In genomic region chr2:16508061-16508851, GRCh38 we compare ENCODE assay signal across 9 cellular contexts.
DNase-seq lines count a peak whose midpoint lies in the region; ATAC-seq, FAIRE-seq and TF ChIP-seq lines count a peak whose summit lies in the region.
"Had no signal": no experiment of that assay in that cellular context is flagged by ENCODE, and none has a peak within 500 bp of the region (broad histone marks: within the 10 kb centered on the region; RNA-seq: fewer than 3 reads in every experiment).

No MANE protein-coding gene starts in this region.

- H3K4me3 Mint-ChIP-seq in stimulated activated memory B cell treated with anti-CD40 and anti-IgM and Interleukin-4, amounts not matched to agents 10 μg/mL and 1 μg/mL and 100 μg/mL, for 72 hours = no peak overlapping the region

- no peak overlapping the region for H3K4me3 ChIP-seq in AG04449 (ENCODE audit: low read depth, low read length)
- H3K4me3 ChIP-seq in GM12875 (ENCODE audit: low read depth, low read length) = no peak overlapping the region
- H3K4me3 ChIP-seq in H1 (ENCODE audit: extremely low read depth in 1 of 4, insufficient read depth in 2 of 4, low read depth in 3 of 4, low read length in 4 of 4) = peak overlapping the region; percentile 36 to 61 (median 39)
- peak overlapping the region; percentile 26 for H3K4me3 ChIP-seq in mesodermal cell (ENCODE audit: extremely low read depth, insufficient read depth, low read length, poor library complexity, severe bottlenecking)

- no peaks in the 10 kb centered on the region for H3K36me3 ChIP-seq in H1 (ENCODE audit: control insufficient read depth in 2 of 4, insufficient read depth in 4 of 4, low read length in 3 of 4)
- H3K36me3 ChIP-seq in mesodermal cell (ENCODE audit: control insufficient read depth, insufficient read depth, low read length) = no peaks in the 10 kb centered on the region

- no peaks in the 10 kb centered on the region for H3K9me3 ChIP-seq in H1 (ENCODE audit: insufficient read depth in 2 of 2, low read depth in 1 of 2, low read length in 1 of 2)
- no peaks in the 10 kb centered on the region for H3K9me3 ChIP-seq in mesodermal cell (ENCODE audit: control insufficient read depth, low read length)

- peaks cover 7% of the 10 kb centered on the region; the same call in 1 of the 2 replicates for H3K23me2 ChIP-seq in H1 (ENCODE audit: low read depth, low read length)

- DNase-seq in AG04449 (ENCODE audit: low read depth, low spot score) = no peak
- DNase-seq in NCI-H748 treated with DMSO at 0.1 percent for 48 hours (lab: John Stamatoyannopoulos, UW) = peak; percentile 14
- DNase-seq in H1 (ENCODE audit: low read depth in 1 of 2, low spot score in 2 of 2) = peak; percentile 27 to 82
- DNase-seq in NCI-H2029 (lab: John Stamatoyannopoulos, UW) = no peak

- H3K79me2 ChIP-seq in H1 (ENCODE audit: control insufficient read depth in 1 of 2, insufficient read depth in 2 of 2, low read length in 2 of 2) = no peaks in the 10 kb centered on the region

- no peak for ATAC-seq in HG02678 (IDR thresholded peaks at IDR 0.05; ENCODE audit: unreplicated experiment)
- no peak for ATAC-seq in stimulated activated memory B cell treated with anti-CD40 and anti-IgM and Interleukin-4, amounts not matched to agents 10 μg/mL and 1 μg/mL and 100 μg/mL, for 72 hours

- no peak overlapping the region for H3K14ac ChIP-seq in H1 (ENCODE audit: insufficient read length)

- H4K20me1 ChIP-seq in H1 (replicated peaks in 1 of 2; ENCODE audit: control insufficient read depth in 1 of 2, insufficient read depth in 2 of 2, low read length in 2 of 2) = no peaks in the 10 kb centered on the region

- no peak overlapping the region for H4K5ac ChIP-seq in H1 (ENCODE audit: insufficient read length, low read depth, low read length)

- H3K27me3 Mint-ChIP-seq in stimulated activated memory B cell treated with anti-CD40 and anti-IgM and Interleukin-4, amounts not matched to agents 10 μg/mL and 1 μg/mL and 100 μg/mL, for 72 hours = peaks cover 61% of the 10 kb centered on the region

- H3K4ac ChIP-seq in H1 (replicated peaks; ENCODE audit: insufficient read length, low read depth, low read length) = no peak overlapping the region

- peak overlapping the region; percentile 78; the same call in 1 of the 2 replicates for H2BK12ac ChIP-seq in H1 (ENCODE audit: low read depth, low read length)

- H2BK5ac ChIP-seq in H1 (ENCODE audit: low read depth, low read length) = no peak overlapping the region

- no peak for FAIRE-seq in H1 (lab: Jason Lieb, UNC)
- FAIRE-seq: endometrium had no signal

- POLR2A ChIA-PET in AG04449 (lab: Yijun Ruan, JAX) (no interaction called here), H1 (lab: Charles Lee; ENCODE audit: partially characterized antibody) (interaction anchor here (0.6 to 1.5 kb wide), 2 partner anchors 7 to 895 kb away, joined by 4 read pairs; no protein-coding TSS in a partner anchor)

- H4K91ac ChIP-seq in H1 (replicated peaks; ENCODE audit: insufficient read length, low read length) = no peak overlapping the region

- 24% methylated on average over 18 of the region's 57 CpGs; no CpG with 5 or more reads in 1 of the 2 experiments for WGBS in H1 (ENCODE audit: extremely low coverage in 1 of 2, insufficient coverage in 1 of 2, insufficient read length in 1 of 2, insufficient replicate concordance in 2 of 2, low coverage in 1 of 2, low lambda C conversion rate in 2 of 2, missing lambda C conversion rate in 1 of 2), 2 experiments
- WGBS in mesodermal cell (ENCODE audit: insufficient coverage in 2 of 2), 2 experiments = 7 to 15% methylated on average over 29 to 55 of the region's 57 CpGs

- H3K4me2 ChIP-seq in H1 (ENCODE audit: insufficient read depth in 1 of 2, low read depth in 2 of 2, low read length in 2 of 2) = peak overlapping the region; percentile 60 to 67

- no peaks in the 10 kb centered on the region for H3K79me1 ChIP-seq in H1 (ENCODE audit: low read depth, low read length)

- H3K4me1 Mint-ChIP-seq in stimulated activated memory B cell treated with anti-CD40 and anti-IgM and Interleukin-4, amounts not matched to agents 10 μg/mL and 1 μg/mL and 100 μg/mL, for 72 hours = no peaks in the 10 kb centered on the region

- peaks cover 0 to 7% (median 6%) of the 10 kb centered on the region in 4 experiments; a peak in 4 of 7 replicates for H3K4me1 ChIP-seq in H1 (replicated peaks in 1 of 4; ENCODE audit: control insufficient read depth in 3 of 4, insufficient read depth in 4 of 4, low read length in 3 of 4)
- H3K4me1 ChIP-seq in mesodermal cell (ENCODE audit: control insufficient read depth, insufficient read depth, low read length, poor library complexity, severe bottlenecking) = no peaks in the 10 kb centered on the region

- H2BK15ac ChIP-seq in H1 (ENCODE audit: low read length) = no peak overlapping the region; the same call in 1 of the 2 replicates

- CTCF ChIA-PET in AG04449 (lab: Yijun Ruan, JAX) = no interaction called here
- CTCF ChIA-PET in H1 (lab: Charles Lee; ENCODE audit: partially characterized antibody) = interaction anchor here (0.6 to 5.1 kb wide), 53 partner anchors 8 to 872 kb away, joined by 3 to 31 read pairs (median 4); partner anchors contain the start of gene MYCN

- no peak overlapping the region for H3K23ac ChIP-seq in H1 (ENCODE audit: insufficient read length)

- H3K27ac Mint-ChIP-seq in stimulated activated memory B cell treated with anti-CD40 and anti-IgM and Interleukin-4, amounts not matched to agents 10 μg/mL and 1 μg/mL and 100 μg/mL, for 72 hours = no peak overlapping the region

- peak overlapping the region; percentile 43; the same call in 1 of the 2 replicates for H3K18ac ChIP-seq in H1 (ENCODE audit: extremely low read depth, low read length)

- peak in 1 of 2 experiments; percentile 48; a peak in 1 of 3 replicates for TF ChIP-seq EP300 in H1 (IDR thresholded peaks at IDR 0.05; ENCODE audit: borderline replicate concordance in 1 of 2, low read depth in 2 of 2, low read length in 2 of 2)

- no peak overlapping the region for H2BK20ac ChIP-seq in H1 (ENCODE audit: low read length)

- H2BK120ac ChIP-seq in H1 (replicated peaks; ENCODE audit: low read depth, low read length) = no peak overlapping the region

- H3K27me3 ChIP-seq in H1 (replicated peaks in 1 of 4; ENCODE audit: control insufficient read depth in 3 of 4, extremely low read depth in 1 of 4, insufficient read depth in 3 of 4, low read length in 3 of 4) = peaks cover 0 to 4% (median 0%) of the 10 kb centered on the region in 4 experiments; a peak in 2 of 7 replicates

- H2AK5ac ChIP-seq in H1 (ENCODE audit: low read depth, low read length) = no peak overlapping the region

- peak; percentile 42 for TF ChIP-seq CTCF in AG04449 (IDR thresholded peaks at IDR 0.05; ENCODE audit: insufficient read depth, low read length, missing control alignments)
- TF ChIP-seq CTCF in GM12875 (IDR thresholded peaks at IDR 0.05; ENCODE audit: borderline replicate concordance, insufficient read depth, low read depth, low read length) = peak; percentile 43
- peak; percentile 77 to 82 (median 82) for TF ChIP-seq CTCF in H1 (IDR thresholded peaks at IDR 0.05; ENCODE audit: control extremely low read depth in 1 of 3, insufficient read depth in 1 of 3, low read depth in 1 of 3, low read length in 3 of 3)

- peak overlapping the region; percentile 83 for H4K8ac ChIP-seq in H1 (ENCODE audit: extremely low read depth, insufficient read depth, low read length)

- H3K36me3 Mint-ChIP-seq in stimulated activated memory B cell treated with anti-CD40 and anti-IgM and Interleukin-4, amounts not matched to agents 10 μg/mL and 1 μg/mL and 100 μg/mL, for 72 hours = no peaks in the 10 kb centered on the region

- H3K27ac ChIP-seq in H1 (ENCODE audit: low read depth, low read length) = no peak overlapping the region
- no peak overlapping the region for H3K27ac ChIP-seq in mesodermal cell (ENCODE audit: low read depth, low read length, severe bottlenecking)

- no peaks in the 10 kb centered on the region for H3K9me3 Mint-ChIP-seq in stimulated activated memory B cell treated with anti-CD40 and anti-IgM and Interleukin-4, amounts not matched to agents 10 μg/mL and 1 μg/mL and 100 μg/mL, for 72 hours

- TF ChIP-seq POLR2A in H1 (IDR thresholded peaks at IDR 0.05; ENCODE audit: control extremely low read depth in 1 of 2, low read depth in 2 of 2, low read length in 2 of 2) = no peak

- no peak overlapping the region for H3K9ac ChIP-seq in H1 (replicated peaks in 1 of 4; ENCODE audit: extremely low read depth in 1 of 4, low read depth in 3 of 4, low read length in 3 of 4)

- H3K56ac ChIP-seq in H1 (replicated peaks; ENCODE audit: insufficient read length, low read depth, low read length) = peak overlapping the region; percentile 34

- peak; percentile 93 to 95 for TF ChIP-seq RAD21 in H1 (IDR thresholded peaks at IDR 0.05 in 1 of 2, conservative IDR thresholded peaks at IDR 0.05 in 1 of 2; ENCODE audit: low read depth in 2 of 2, low read length in 2 of 2)

- H2AFZ ChIP-seq in H1 (ENCODE audit: low read length) = peak overlapping the region; percentile 89

TF ChIP-seq in H1, 55 proteins besides CTCF, POLR2A, EP300 and RAD21 (continues in another document):
- TF ChIP-seq CHD2 (IDR thresholded peaks at IDR 0.05; ENCODE audit: low read length) = no peak
- no peak for TF ChIP-seq TAF1 (IDR thresholded peaks at IDR 0.05; ENCODE audit: low read depth, low read length)
- TF ChIP-seq SRF (IDR thresholded peaks at IDR 0.05; ENCODE audit: low read depth, low read length) = no peak
- TF ChIP-seq CREB1 (IDR thresholded peaks at IDR 0.05) = 0 out of 2 replicates have a peak, but pooled peaks have one; percentile 17
- TF ChIP-seq TBP (IDR thresholded peaks at IDR 0.05; ENCODE audit: low read depth, low read length) = no peak
- no peak for TF ChIP-seq POLR2AphosphoS5 (IDR thresholded peaks at IDR 0.05; ENCODE audit: low read depth, low read length)
- TF ChIP-seq GABPA (IDR thresholded peaks at IDR 0.05; ENCODE audit: borderline replicate concordance, insufficient read depth, low read length) = no peak
- TF ChIP-seq SIN3A (conservative IDR thresholded peaks at IDR 0.05 in 1 of 2, IDR thresholded peaks at IDR 0.05 in 1 of 2; ENCODE audit: low read depth in 1 of 2, low read length in 2 of 2) = peak in 1 of 2 experiments; percentile 33; a peak in 1 of 4 replicates
- peak; percentile 39; the same call in 1 of the 2 replicates for TF ChIP-seq EGR1 (IDR thresholded peaks at IDR 0.05; ENCODE audit: borderline replicate concordance, low read depth, low read length)
- no peak for TF ChIP-seq BRCA1 (IDR thresholded peaks at IDR 0.05; ENCODE audit: low read depth, low read length)
- no peak for TF ChIP-seq PHF8 (conservative IDR thresholded peaks at IDR 0.05; ENCODE audit: low read depth, low read length)

Comparison
In these comparisons a context has a peak if more than half of its experiments do, and no peak if none do; other contexts are left out.
1. DNase-seq: peak in NCI-H748 treated with DMSO at 0.1 percent for 48 hours (single experiment) and H1 (2 of 2); none in AG04449 (single experiment) and NCI-H2029 (single experiment).
2. H3K4me3 ChIP-seq: peak in H1 (4 of 4) and mesodermal cell (single experiment); none in AG04449 (single experiment) and GM12875 (single experiment).
3. Peak in every context shown above with its lines, with median percentiles within 50 percentile points of each other: CTCF ChIP-seq.